ENCODE assay signal across 9 cellular contexts in the genomic region with DNA sequence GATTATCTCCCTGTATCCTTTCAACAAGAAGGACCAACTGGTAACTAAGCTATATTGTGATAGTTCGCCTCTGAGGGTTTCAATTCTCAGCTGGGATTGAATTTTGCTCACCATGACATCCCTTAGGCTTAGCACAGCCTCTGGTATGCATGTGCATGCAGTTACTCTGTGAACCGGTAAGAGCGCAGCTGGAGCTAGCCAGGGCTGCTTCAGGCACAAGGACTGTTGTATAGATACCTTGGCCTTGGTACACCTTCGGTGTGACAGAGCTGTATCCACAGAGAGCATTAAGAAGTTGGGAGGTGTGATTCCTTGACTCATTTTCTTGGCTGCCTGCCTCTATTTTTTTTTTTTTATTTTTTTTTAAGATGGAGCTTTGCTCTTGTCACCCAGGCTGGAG. TPM values are rescaled to one million over a fixed set of nuclear protein-coding genes. Genes with fewer than 3 reads are reported as not detected.
DNase-seq lines count a peak whose midpoint lies in the region; ATAC-seq, FAIRE-seq and TF ChIP-seq lines count a peak whose summit lies in the region.
"Had no signal": no experiment of that assay in that cellular context is flagged by ENCODE, and none has a peak within 500 bp of the region (broad histone marks: within the 10 kb centered on the region; RNA-seq: fewer than 3 reads in every experiment).

No MANE protein-coding gene starts in this region.

- peak overlapping the region; percentile 87 for H3K4me2 ChIP-seq in A549

- TF ChIP-seq POLR2A in A549 (IDR thresholded peaks at IDR 0.05; ENCODE audit: low read length): no peak

- ATAC-seq in A549: no peak
- ATAC-seq in left colon: no peak
- no peak for ATAC-seq in HG02678 (IDR thresholded peaks at IDR 0.05; ENCODE audit: unreplicated experiment)
- ATAC-seq: effector memory CD8-positive, alpha-beta T cell had no signal

- H3K9me3 ChIP-seq in A549: no peaks in the 10 kb centered on the region

- no peak overlapping the region for H3K4me3 ChIP-seq in A549

- peaks cover 38% of the 10 kb centered on the region for H3K4me1 Mint-ChIP-seq in activated T-helper 2 cell treated with anti-CD3 and anti-CD28 coated beads, Interferon-gamma antibody, Interleukin-2, Interleukin-4, amounts not matched to agents 10 μg/mL and 5 μg/mL and 100 μg/mL, durations not matched to agents 14 hours and 24 hours and 36 hours (ENCODE audit: low read depth)
- H3K4me1 Mint-ChIP-seq in immature natural killer cell: peaks cover 53 to 58% of the 10 kb centered on the region in 2 donors

- no peak for TF ChIP-seq CTCF in A549 (IDR thresholded peaks at IDR 0.05)

- intact Hi-C loops in activated T-helper 2 cell treated with anti-CD3 and anti-CD28 coated beads, Interferon-gamma antibody, Interleukin-2, Interleukin-4, amounts not matched to agents 10 μg/mL and 5 μg/mL and 100 μg/mL, durations not matched to agents 14 hours and 24 hours and 36 hours (cut with micrococcal nuclease): loop anchor here (10.0 kb wide), 1 partner anchor 600 kb away; the partner anchor contains the start of genes FHOD1 and SLC9A5
- intact Hi-C loops in left colon (cut with DNase I, micrococcal nuclease): no loop called here

- H3K36me3 Mint-ChIP-seq in activated T-helper 2 cell treated with anti-CD3 and anti-CD28 coated beads, Interferon-gamma antibody, Interleukin-2, Interleukin-4, amounts not matched to agents 10 μg/mL and 5 μg/mL and 100 μg/mL, durations not matched to agents 14 hours and 24 hours and 36 hours (ENCODE audit: low read depth): peaks cover 23% of the 10 kb centered on the region
- H3K36me3 Mint-ChIP-seq in immature natural killer cell: peaks cover 0 to 3% (median 0%) of the 10 kb centered on the region in 3 donors

- POLR2A ChIA-PET in A549 (lab: Yijun Ruan, JAX): no interaction called here

- CTCF ChIA-PET in A549 (lab: Yijun Ruan, JAX): interaction anchor here (1.1 to 4.1 kb wide), 4 partner anchors 23 to 84 kb away, joined by 3 to 38 read pairs (median 4); no protein-coding TSS in a partner anchor

- TF ChIP-seq RAD21 in A549 (conservative IDR thresholded peaks at IDR 0.05 in 1 of 2, IDR thresholded peaks at IDR 0.05 in 1 of 2): no peak

- 90% methylated on average over 4 of the region's 4 CpGs for WGBS in A549 (ENCODE audit: missing lambda C conversion rate)

- H3K27ac Mint-ChIP-seq in activated T-helper 2 cell treated with anti-CD3 and anti-CD28 coated beads, Interferon-gamma antibody, Interleukin-2, Interleukin-4, amounts not matched to agents 10 μg/mL and 5 μg/mL and 100 μg/mL, durations not matched to agents 14 hours and 24 hours and 36 hours: peak overlapping the region; percentile 1
- peak overlapping the region in 5 of 6 donors; percentile 59 to 94 (median 71) for H3K27ac Mint-ChIP-seq in immature natural killer cell

- H3K27me3 Mint-ChIP-seq in activated T-helper 2 cell treated with anti-CD3 and anti-CD28 coated beads, Interferon-gamma antibody, Interleukin-2, Interleukin-4, amounts not matched to agents 10 μg/mL and 5 μg/mL and 100 μg/mL, durations not matched to agents 14 hours and 24 hours and 36 hours (ENCODE audit: low read depth): no peaks in the 10 kb centered on the region
- peaks cover 2 to 16% (median 3%) of the 10 kb centered on the region in 3 donors for H3K27me3 Mint-ChIP-seq in immature natural killer cell (ENCODE audit: low read depth in 3 of 3)
- H3K27me3 Mint-ChIP-seq: effector memory CD8-positive, alpha-beta T cell had no signal

- H3K27ac ChIP-seq in A549: no peak overlapping the region

- FAIRE-seq in A549 (lab: Jason Lieb, UNC): no peak

- peak overlapping the region; percentile 88 for H3K4me3 Mint-ChIP-seq in activated T-helper 2 cell treated with anti-CD3 and anti-CD28 coated beads, Interferon-gamma antibody, Interleukin-2, Interleukin-4, amounts not matched to agents 10 μg/mL and 5 μg/mL and 100 μg/mL, durations not matched to agents 14 hours and 24 hours and 36 hours (ENCODE audit: low read depth)
- peak overlapping the region; percentile 7 to 96 (median 24) for H3K4me3 Mint-ChIP-seq in immature natural killer cell

- TF ChIP-seq EP300 in A549 (IDR thresholded peaks at IDR 0.05): no peak

- H3K9me3 Mint-ChIP-seq in activated T-helper 2 cell treated with anti-CD3 and anti-CD28 coated beads, Interferon-gamma antibody, Interleukin-2, Interleukin-4, amounts not matched to agents 10 μg/mL and 5 μg/mL and 100 μg/mL, durations not matched to agents 14 hours and 24 hours and 36 hours: no peaks in the 10 kb centered on the region
- no peaks in the 10 kb centered on the region for H3K9me3 Mint-ChIP-seq in immature natural killer cell
- H3K9me3 Mint-ChIP-seq: effector memory CD8-positive, alpha-beta T cell had no signal

- peaks cover 40% of the 10 kb centered on the region for H3K4me1 ChIP-seq in A549

- DNase-seq in A549 (ENCODE audit: low read depth in 1 of 2, low spot score in 1 of 2) (no peak), GM03348 (ENCODE audit: low spot score) (peak; percentile 37), immature natural killer cell (no peak), left colon (no peak), NCI-H69 (lab: John Stamatoyannopoulos, UW) (no peak)
- no peak for DNase-seq in activated T-helper 2 cell treated with anti-CD3 and anti-CD28 coated beads, Interferon-gamma antibody, Interleukin-2, Interleukin-4, amounts not matched to agents 10 μg/mL and 5 μg/mL and 100 μg/mL, durations not matched to agents 14 hours and 24 hours and 36 hours (ENCODE audit: low spot score)
- DNase-seq in stimulated activated CD8-positive, alpha-beta memory T cell treated with anti-CD3 and anti-CD28 coated beads, Interleukin-4, amount 100 ng/mL, for 48 hours: no peak
- DNase-seq: effector memory CD8-positive, alpha-beta T cell had no signal

TF ChIP-seq in A549, 52 proteins besides CTCF, POLR2A, EP300 and RAD21 (continues in another document):
- no peak for TF ChIP-seq TFCP2L1 (CRISPR knock-in tag; IDR thresholded peaks at IDR 0.05)
- TF ChIP-seq NPAS2 (CRISPR knock-in tag; IDR thresholded peaks at IDR 0.05; ENCODE audit: borderline replicate concordance): no peak
- no peak for TF ChIP-seq BHLHE40 (IDR thresholded peaks at IDR 0.05; ENCODE audit: low read depth, low read length)
- no peak for TF ChIP-seq MAFK (IDR thresholded peaks at IDR 0.05; ENCODE audit: partially characterized antibody)

RNA-seq across cellular contexts. Expression of gene NUTF2, which starts 2.3 kb away (rescaled TPM):
- polyA plus RNA-seq in A549 (2011; rRNA removed): 168 and 209 TPM in 2 replicates
- 585 and 606 TPM in 2 replicates for polyA plus RNA-seq in A549 (2012; cell fraction: cytosol; rRNA removed)
- polyA plus RNA-seq in A549 (2012; cell fraction: nucleus; rRNA removed): 173 and 271 TPM in 2 replicates
- polyA plus RNA-seq in A549 (2017; fragmentation: RNase III; extraction: RNeasy Plus Mini Kit Qiagen cat#74134 plus additional on column Dnase treatment): 270 to 301 TPM (median 287 TPM) in 3 replicates
- polyA minus RNA-seq in A549 (2011; rRNA and poly(A)+ RNA removed): 446 and 461 TPM in 2 replicates
- total RNA-seq in activated T-helper 2 cell treated with anti-CD3 and anti-CD28 coated beads, Interferon-gamma antibody, Interleukin-2, Interleukin-4, amounts not matched to agents 10 μg/mL and 5 μg/mL and 100 μg/mL, durations not matched to agents 14 hours and 24 hours and 36 hours: 165 and 177 TPM in 2 replicates
- 100 to 1,000 TPM; 115 to 157 (median 130) TPM for polyA plus RNA-seq in immature natural killer cell
- 10 to 100 TPM; 57.1 to 59.8 TPM for total RNA-seq in left colon

RNA-seq across cellular contexts. Expression of gene THAP11, which starts 2.3 kb away (rescaled TPM):
- 33.2 and 44.0 TPM in 2 replicates for polyA plus RNA-seq in A549 (2011; rRNA removed)
- 56.9 and 68.8 TPM in 2 replicates for polyA plus RNA-seq in A549 (2012; cell fraction: cytosol; rRNA removed)
- polyA plus RNA-seq in A549 (2012; cell fraction: nucleus; rRNA removed): 32.7 and 40.9 TPM in 2 replicates
- 27.2 to 30.9 TPM (median 30.0 TPM) in 3 replicates for polyA plus RNA-seq in A549 (2017; fragmentation: RNase III; extraction: RNeasy Plus Mini Kit Qiagen cat#74134 plus additional on column Dnase treatment)
- 22.3 and 22.6 TPM in 2 replicates for polyA minus RNA-seq in A549 (2011; rRNA and poly(A)+ RNA removed)
- 43.0 and 45.1 TPM in 2 replicates for total RNA-seq in activated T-helper 2 cell treated with anti-CD3 and anti-CD28 coated beads, Interferon-gamma antibody, Interleukin-2, Interleukin-4, amounts not matched to agents 10 μg/mL and 5 μg/mL and 100 μg/mL, durations not matched to agents 14 hours and 24 hours and 36 hours
- polyA plus RNA-seq in immature natural killer cell: 100 to 1,000 TPM; 102 to 129 (median 117) TPM
- total RNA-seq in left colon: 10 to 100 TPM; 19.3 to 23.8 TPM

RNA-seq across cellular contexts. Expression of gene CENPT, which starts 3.1 kb away (rescaled TPM):
- 18.2 and 19.1 TPM in 2 replicates for polyA plus RNA-seq in A549 (2011; rRNA removed)
- polyA plus RNA-seq in A549 (2012; cell fraction: cytosol; rRNA removed): 40.2 and 42.7 TPM in 2 replicates
- 322 and 345 TPM in 2 replicates for polyA plus RNA-seq in A549 (2012; cell fraction: nucleus; rRNA removed)
- polyA plus RNA-seq in A549 (2017; fragmentation: RNase III; extraction: RNeasy Plus Mini Kit Qiagen cat#74134 plus additional on column Dnase treatment): 35.9 to 40.3 TPM (median 36.9 TPM) in 3 replicates
- polyA minus RNA-seq in A549 (2011; rRNA and poly(A)+ RNA removed): 23.4 and 24.1 TPM in 2 replicates
- 38.6 and 50.1 TPM in 2 replicates for total RNA-seq in activated T-helper 2 cell treated with anti-CD3 and anti-CD28 coated beads, Interferon-gamma antibody, Interleukin-2, Interleukin-4, amounts not matched to agents 10 μg/mL and 5 μg/mL and 100 μg/mL, durations not matched to agents 14 hours and 24 hours and 36 hours
- polyA plus RNA-seq in immature natural killer cell: 10 to 100 TPM in 2 of 3 donors, 1 to 10 TPM in 1; 9.3 to 15.0 (median 12.4) TPM
- 10 to 100 TPM; 29.3 to 43.1 TPM for total RNA-seq in left colon

RNA-seq across cellular contexts. Expression of gene EDC4, which starts 28.4 kb away (rescaled TPM):
- polyA plus RNA-seq in A549 (2011; rRNA removed) (21.0 and 35.3 TPM in 2 replicates), A549 (2017; fragmentation: RNase III; extraction: RNeasy Plus Mini Kit Qiagen cat#74134 plus additional on column Dnase treatment) (54.9 to 60.4 TPM (median 58.1 TPM) in 3 replicates), immature natural killer cell (10 to 100 TPM; 14.2 to 26.0 (median 23.8) TPM)
- 59.8 and 74.8 TPM in 2 replicates for polyA plus RNA-seq in A549 (2012; cell fraction: cytosol; rRNA removed)
- 294 and 395 TPM in 2 replicates for polyA plus RNA-seq in A549 (2012; cell fraction: nucleus; rRNA removed)
- polyA minus RNA-seq in A549 (2011; rRNA and poly(A)+ RNA removed): 75.8 and 94.7 TPM in 2 replicates
- 102 and 105 TPM in 2 replicates for total RNA-seq in activated T-helper 2 cell treated with anti-CD3 and anti-CD28 coated beads, Interferon-gamma antibody, Interleukin-2, Interleukin-4, amounts not matched to agents 10 μg/mL and 5 μg/mL and 100 μg/mL, durations not matched to agents 14 hours and 24 hours and 36 hours
- total RNA-seq in left colon: 10 to 100 TPM; 54.2 to 76.8 TPM

RNA-seq across cellular contexts. Expression of gene TSNAXIP1, which starts 37.8 kb away (rescaled TPM):
- polyA plus RNA-seq in A549 (2011; rRNA removed) (0.68 and 0.78 TPM in 2 replicates), A549 (2017; fragmentation: RNase III; extraction: RNeasy Plus Mini Kit Qiagen cat#74134 plus additional on column Dnase treatment) (0.97 to 1.2 TPM (median 1.1 TPM) in 3 replicates), immature natural killer cell (not detected)
- polyA plus RNA-seq in A549 (2012; cell fraction: cytosol; rRNA removed): 0.43 and 0.63 TPM in 2 replicates
- polyA plus RNA-seq in A549 (2012; cell fraction: nucleus; rRNA removed): 3.5 and 5.0 TPM in 2 replicates
- 0.58 and 0.73 TPM in 2 replicates for polyA minus RNA-seq in A549 (2011; rRNA and poly(A)+ RNA removed)
- 0.51 and 1.0 TPM in 2 replicates for total RNA-seq in activated T-helper 2 cell treated with anti-CD3 and anti-CD28 coated beads, Interferon-gamma antibody, Interleukin-2, Interleukin-4, amounts not matched to agents 10 μg/mL and 5 μg/mL and 100 μg/mL, durations not matched to agents 14 hours and 24 hours and 36 hours
- under 1 TPM; 0.12 to 0.75 TPM for total RNA-seq in left colon
